In genomic region chr16:53058882-53059281, GRCh38 we compare ENCODE assay signal across 2 cellular contexts.
TF ChIP-seq lines count a peak whose summit lies in the region.

No MANE protein-coding gene starts in this region.

TF ChIP-seq in WTC11, 78 proteins besides CTCF, POLR2A, EP300 and RAD21 (continued from another document):
- TF ChIP-seq, protein P1, sequence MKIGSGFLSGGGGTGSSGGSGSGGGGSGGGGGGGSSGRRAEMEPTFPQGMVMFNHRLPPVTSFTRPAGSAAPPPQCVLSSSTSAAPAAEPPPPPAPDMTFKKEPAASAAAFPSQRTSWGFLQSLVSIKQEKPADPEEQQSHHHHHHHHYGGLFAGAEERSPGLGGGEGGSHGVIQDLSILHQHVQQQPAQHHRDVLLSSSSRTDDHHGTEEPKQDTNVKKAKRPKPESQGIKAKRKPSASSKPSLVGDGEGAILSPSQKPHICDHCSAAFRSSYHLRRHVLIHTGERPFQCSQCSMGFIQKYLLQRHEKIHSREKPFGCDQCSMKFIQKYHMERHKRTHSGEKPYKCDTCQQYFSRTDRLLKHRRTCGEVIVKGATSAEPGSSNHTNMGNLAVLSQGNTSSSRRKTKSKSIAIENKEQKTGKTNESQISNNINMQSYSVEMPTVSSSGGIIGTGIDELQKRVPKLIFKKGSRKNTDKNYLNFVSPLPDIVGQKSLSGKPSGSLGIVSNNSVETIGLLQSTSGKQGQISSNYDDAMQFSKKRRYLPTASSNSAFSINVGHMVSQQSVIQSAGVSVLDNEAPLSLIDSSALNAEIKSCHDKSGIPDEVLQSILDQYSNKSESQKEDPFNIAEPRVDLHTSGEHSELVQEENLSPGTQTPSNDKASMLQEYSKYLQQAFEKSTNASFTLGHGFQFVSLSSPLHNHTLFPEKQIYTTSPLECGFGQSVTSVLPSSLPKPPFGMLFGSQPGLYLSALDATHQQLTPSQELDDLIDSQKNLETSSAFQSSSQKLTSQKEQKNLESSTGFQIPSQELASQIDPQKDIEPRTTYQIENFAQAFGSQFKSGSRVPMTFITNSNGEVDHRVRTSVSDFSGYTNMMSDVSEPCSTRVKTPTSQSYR (CRISPR knock-in tag; IDR thresholded peaks at IDR 0.05), result no peak
- TF ChIP-seq ELF4 (CRISPR knock-in tag; IDR thresholded peaks at IDR 0.05; ENCODE audit: low read depth) (no peak), IRF1 (CRISPR knock-in tag; IDR thresholded peaks at IDR 0.05) (no peak), GABPB1 (CRISPR knock-in tag; IDR thresholded peaks at IDR 0.05) (no peak), RELA (CRISPR knock-in tag; IDR thresholded peaks at IDR 0.05; ENCODE audit: borderline replicate concordance) (no peak), SMAD4 (CRISPR knock-in tag; IDR thresholded peaks at IDR 0.05) (no peak), GTF2I (CRISPR knock-in tag; conservative IDR thresholded peaks at IDR 0.05) (no peak), ZNF138 (CRISPR knock-in tag; conservative IDR thresholded peaks at IDR 0.05) (no peak), OVOL2 (CRISPR knock-in tag; IDR thresholded peaks at IDR 0.05; ENCODE audit: borderline replicate concordance) (no peak), NR1H2 (CRISPR knock-in tag; IDR thresholded peaks at IDR 0.05) (no peak)
- TF ChIP-seq, protein P2, sequence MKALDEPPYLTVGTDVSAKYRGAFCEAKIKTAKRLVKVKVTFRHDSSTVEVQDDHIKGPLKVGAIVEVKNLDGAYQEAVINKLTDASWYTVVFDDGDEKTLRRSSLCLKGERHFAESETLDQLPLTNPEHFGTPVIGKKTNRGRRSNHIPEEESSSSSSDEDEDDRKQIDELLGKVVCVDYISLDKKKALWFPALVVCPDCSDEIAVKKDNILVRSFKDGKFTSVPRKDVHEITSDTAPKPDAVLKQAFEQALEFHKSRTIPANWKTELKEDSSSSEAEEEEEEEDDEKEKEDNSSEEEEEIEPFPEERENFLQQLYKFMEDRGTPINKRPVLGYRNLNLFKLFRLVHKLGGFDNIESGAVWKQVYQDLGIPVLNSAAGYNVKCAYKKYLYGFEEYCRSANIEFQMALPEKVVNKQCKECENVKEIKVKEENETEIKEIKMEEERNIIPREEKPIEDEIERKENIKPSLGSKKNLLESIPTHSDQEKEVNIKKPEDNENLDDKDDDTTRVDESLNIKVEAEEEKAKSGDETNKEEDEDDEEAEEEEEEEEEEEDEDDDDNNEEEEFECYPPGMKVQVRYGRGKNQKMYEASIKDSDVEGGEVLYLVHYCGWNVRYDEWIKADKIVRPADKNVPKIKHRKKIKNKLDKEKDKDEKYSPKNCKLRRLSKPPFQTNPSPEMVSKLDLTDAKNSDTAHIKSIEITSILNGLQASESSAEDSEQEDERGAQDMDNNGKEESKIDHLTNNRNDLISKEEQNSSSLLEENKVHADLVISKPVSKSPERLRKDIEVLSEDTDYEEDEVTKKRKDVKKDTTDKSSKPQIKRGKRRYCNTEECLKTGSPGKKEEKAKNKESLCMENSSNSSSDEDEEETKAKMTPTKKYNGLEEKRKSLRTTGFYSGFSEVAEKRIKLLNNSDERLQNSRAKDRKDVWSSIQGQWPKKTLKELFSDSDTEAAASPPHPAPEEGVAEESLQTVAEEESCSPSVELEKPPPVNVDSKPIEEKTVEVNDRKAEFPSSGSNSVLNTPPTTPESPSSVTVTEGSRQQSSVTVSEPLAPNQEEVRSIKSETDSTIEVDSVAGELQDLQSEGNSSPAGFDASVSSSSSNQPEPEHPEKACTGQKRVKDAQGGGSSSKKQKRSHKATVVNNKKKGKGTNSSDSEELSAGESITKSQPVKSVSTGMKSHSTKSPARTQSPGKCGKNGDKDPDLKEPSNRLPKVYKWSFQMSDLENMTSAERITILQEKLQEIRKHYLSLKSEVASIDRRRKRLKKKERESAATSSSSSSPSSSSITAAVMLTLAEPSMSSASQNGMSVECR (CRISPR knock-in tag; IDR thresholded peaks at IDR 0.05; ENCODE audit: borderline replicate concordance), result no peak
- TF ChIP-seq, protein P3, sequence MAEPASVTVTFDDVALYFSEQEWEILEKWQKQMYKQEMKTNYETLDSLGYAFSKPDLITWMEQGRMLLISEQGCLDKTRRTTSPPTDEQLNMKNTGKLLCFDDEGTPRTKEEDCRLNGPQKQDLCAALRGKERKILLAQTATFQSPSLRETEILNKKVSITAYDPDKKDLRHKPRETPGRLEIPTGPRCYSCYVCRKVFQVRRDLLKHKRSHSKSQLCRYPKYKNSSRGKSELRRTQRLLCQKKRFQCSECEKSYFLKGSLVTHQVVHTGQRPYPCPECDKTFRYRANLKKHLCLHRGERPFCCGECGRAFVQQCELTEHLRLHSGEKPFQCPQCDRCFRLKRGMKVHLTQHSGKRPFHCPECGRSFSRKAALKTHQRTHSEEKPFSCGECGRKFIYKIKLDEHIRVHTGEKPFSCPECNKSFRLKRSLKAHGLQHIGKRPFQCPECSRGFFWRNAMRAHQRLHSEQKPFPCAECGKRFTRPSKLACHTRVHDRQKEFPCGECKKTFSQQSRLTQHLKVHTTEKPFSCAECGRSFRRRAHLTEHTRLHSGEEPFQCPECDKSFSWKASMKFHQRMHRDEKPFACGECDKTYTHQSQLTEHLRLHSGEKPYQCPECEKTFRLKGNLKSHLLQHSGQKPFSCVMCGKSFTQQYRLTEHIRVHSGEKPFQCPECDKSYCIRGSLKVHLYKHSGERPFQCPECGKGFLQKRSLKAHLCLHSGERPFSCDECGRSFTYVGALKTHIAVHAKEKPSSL (CRISPR knock-in tag; conservative IDR thresholded peaks at IDR 0.05), result no peak
- TF ChIP-seq, protein P4, sequence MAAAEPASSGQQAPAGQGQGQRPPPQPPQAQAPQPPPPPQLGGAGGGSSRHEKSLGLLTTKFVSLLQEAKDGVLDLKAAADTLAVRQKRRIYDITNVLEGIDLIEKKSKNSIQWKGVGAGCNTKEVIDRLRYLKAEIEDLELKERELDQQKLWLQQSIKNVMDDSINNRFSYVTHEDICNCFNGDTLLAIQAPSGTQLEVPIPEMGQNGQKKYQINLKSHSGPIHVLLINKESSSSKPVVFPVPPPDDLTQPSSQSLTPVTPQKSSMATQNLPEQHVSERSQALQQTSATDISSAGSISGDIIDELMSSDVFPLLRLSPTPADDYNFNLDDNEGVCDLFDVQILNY (CRISPR knock-in tag; IDR thresholded peaks at IDR 0.05), result no peak

TF ChIP-seq in liver, 16 proteins besides CTCF, POLR2A, EP300 and RAD21 (continued from another document):
- TF ChIP-seq RXRA (IDR thresholded peaks at IDR 0.05) (no peak), FOXA2 (IDR thresholded peaks at IDR 0.05) (no peak), HNF4G (IDR thresholded peaks at IDR 0.05) (no peak), EGR1 (IDR thresholded peaks at IDR 0.05; ENCODE audit: low read depth in 2 of 2) (no peak), ATF3 (IDR thresholded peaks at IDR 0.05) (no peak), GABPA (IDR thresholded peaks at IDR 0.05 in 1 of 2, conservative IDR thresholded peaks at IDR 0.05 in 1 of 2) (no peak), TAF1 (conservative IDR thresholded peaks at IDR 0.05) (no peak), SP1 (IDR thresholded peaks at IDR 0.05) (no peak)
